8 cellular contexts compared by ENCODE assay signal in genomic region chr13:49247722-49248432, GRCh38. TPM values are rescaled to one million over a fixed set of nuclear protein-coding genes. Genes with fewer than 3 reads are reported as not detected.
DNase-seq lines count a peak whose midpoint lies in the region; ATAC-seq, FAIRE-seq and TF ChIP-seq lines count a peak whose summit lies in the region.

CDADC1 (plus strand) TSS chr13:49247925; CDS start chr13:49248038, 113 bp downstream.

- H3K27ac ChIP-seq in AG04450 (ENCODE audit: low read depth, low read length): peak within 1 kb of the TSS; percentile 69

- peak; percentile 65 for FAIRE-seq in islet of Langerhans (lab: Jason Lieb, UNC)

- CTCF ChIA-PET in AG04450 (lab: Charles Lee): interaction anchor here (1.1 to 2.1 kb wide), 6 partner anchors 8 to 190 kb away, joined by 3 to 6 read pairs (median 4); no protein-coding TSS in a partner anchor

- DNase-seq in AG04450 (ENCODE audit: low read depth, low spot score): peak; percentile 76
- peak; percentile 68 to 90 for DNase-seq in NCI-H446 (lab: John Stamatoyannopoulos, UW)
- DNase-seq in activated CD4-positive, CD25-positive, alpha-beta regulatory T cell treated with anti-CD3 and anti-CD28 coated beads, Interleukin-2, amount 50 U/mL, for 16 hours (ENCODE audit: low read depth, low spot score): peak; percentile 72
- DNase-seq in cerebellar cortex (ENCODE audit: low spot score): peak; percentile 98
- DNase-seq in stimulated activated CD4-positive, alpha-beta T cell treated with anti-CD3 and anti-CD28 coated beads, Interleukin-12 subunit alpha, Interleukin-12 subunit beta, amount 100 ng/mL, for 4 hours: peak; percentile 90

- no peaks in the 10 kb centered on the region; the same call in 1 of the 2 replicates for H3K9me3 ChIP-seq in AG04450 (ENCODE audit: control insufficient read depth, insufficient read depth, low read length)

- POLR2A ChIA-PET in AG04450 (lab: Yijun Ruan, JAX): interaction anchor here (1.5 kb wide), 1 partner anchor 196 kb away, joined by 5 read pairs; the partner anchor contains the start of genes CAB39L and SETDB2

- ATAC-seq in GM18873 (IDR thresholded peaks at IDR 0.05; ENCODE audit: low FRiP score, unreplicated experiment): peak; percentile 89
- peak; percentile 98 for ATAC-seq in HG03159 (IDR thresholded peaks at IDR 0.05; ENCODE audit: unreplicated experiment)

- H3K27me3 ChIP-seq in AG04450 (ENCODE audit: control insufficient read depth, insufficient read depth, low read length): no peaks in the 10 kb centered on the region

- TF ChIP-seq CTCF in AG04450 (IDR thresholded peaks at IDR 0.05; ENCODE audit: low read depth, low read length): no peak

- H3K4me3 ChIP-seq in AG04450 (ENCODE audit: low read depth, low read length): peak within 1 kb of the TSS; percentile 98

RNA-seq across cellular contexts. Expression of gene CDADC1, which starts in this region (rescaled TPM):
- 3.2 and 6.4 TPM in 2 replicates for polyA plus RNA-seq in AG04450 (2011; rRNA removed)
- 1.4 and 2.0 TPM in 2 replicates for polyA minus RNA-seq in AG04450 (2011; rRNA and poly(A)+ RNA removed)

Comparison
In these comparisons a context has a peak if more than half of its experiments do, and no peak if none do; other contexts are left out.
1. Peak in every context shown above with its lines: DNase-seq, ATAC-seq, H3K4me3 ChIP-seq and H3K27ac ChIP-seq.